18 cellular contexts compared by ENCODE assay signal in genomic region chr2:195967336-195967735, GRCh38.
DNase-seq lines count a peak whose midpoint lies in the region; ATAC-seq, FAIRE-seq and TF ChIP-seq lines count a peak whose summit lies in the region.
"Had no signal": no experiment of that assay in that cellular context is flagged by ENCODE, and none has a peak within 500 bp of the region (broad histone marks: within the 10 kb centered on the region; RNA-seq: fewer than 3 reads in every experiment).

No MANE protein-coding gene starts in this region.

- H4K20me1 ChIP-seq in endothelial cell of umbilical vein (replicated peaks; ENCODE audit: control insufficient read depth, extremely low read depth, insufficient read depth, low read length) (no peaks in the 10 kb centered on the region), PC-9 (ENCODE audit: insufficient read depth) (no peaks in the 10 kb centered on the region)
- H4K20me1 ChIP-seq: BLaER1 treated with 17β-estradiol and CSF1 and Interleukin-3, amounts not matched to agents 10 nM and 100 nM had no signal

- H3K9me1 ChIP-seq in endothelial cell of umbilical vein (replicated peaks; ENCODE audit: control insufficient read depth, extremely low read depth, insufficient read depth, low read length), result no peaks in the 10 kb centered on the region

- FAIRE-seq in endothelial cell of umbilical vein (lab: Jason Lieb, UNC), result no peak

- ATAC-seq in RWPE2 (ENCODE audit: low read depth), result peak; percentile 69
- ATAC-seq: CD8-positive, alpha-beta T cell had no signal

- CTCF ChIA-PET in endothelial cell of umbilical vein (lab: Charles Lee), result interaction anchor here (1.6 kb wide), 1 partner anchor 13 kb away, joined by 7 read pairs; no protein-coding TSS in a partner anchor
- CTCF ChIA-PET in PC-9 (lab: Charles Lee), result no interaction called here

- H3K27ac ChIP-seq in RWPE2 (ENCODE audit: poor library complexity, severe bottlenecking) (peak overlapping the region; percentile 18), endothelial cell of umbilical vein (ENCODE audit: insufficient read depth, low read depth, low read length) (no peak overlapping the region), PC-9 (no peak overlapping the region)
- H3K27ac ChIP-seq: BLaER1 treated with 17β-estradiol and CSF1 and Interleukin-3, amounts not matched to agents 10 nM and 100 nM; SJCRH30 had no signal

- dilution Hi-C loops in endothelial cell of umbilical vein (cut with MboI; ENCODE audit: extremely low pct_ligation_motif_present, low sequenced_read_pairs), result no loop called here

- H3K79me2 ChIP-seq in endothelial cell of umbilical vein (ENCODE audit: control insufficient read depth, insufficient read depth, low read length) (no peaks in the 10 kb centered on the region), PC-9 (ENCODE audit: low read depth) (no peaks in the 10 kb centered on the region)

- no TSS peak for BruUV-seq in endothelial cell of umbilical vein (replicated peaks; lab: Mats Ljungman, UMichigan)
- BruUV-seq in PC-9 (replicated peaks; lab: Mats Ljungman, UMichigan), result no TSS peak

- no peak overlapping the region for H3K4me2 ChIP-seq in endothelial cell of umbilical vein (ENCODE audit: insufficient read depth, low read length)
- H3K4me2 ChIP-seq in PC-9, result no peak overlapping the region
- H3K4me2 ChIP-seq: BLaER1 treated with 17β-estradiol and CSF1 and Interleukin-3, amounts not matched to agents 10 nM and 100 nM had no signal

- peaks cover 11% of the 10 kb centered on the region for H3K4me1 ChIP-seq in RWPE2 (ENCODE audit: insufficient read depth, poor library complexity, severe bottlenecking)
- no peaks in the 10 kb centered on the region for H3K4me1 ChIP-seq in endothelial cell of umbilical vein (ENCODE audit: control insufficient read depth, extremely low read depth, insufficient read depth, low read length)
- no peaks in the 10 kb centered on the region for H3K4me1 ChIP-seq in PC-9 (replicated peaks; ENCODE audit: insufficient read depth)
- H3K4me1 ChIP-seq: SJCRH30 had no signal

- no peaks in the 10 kb centered on the region for H3K9me2 ChIP-seq in PC-9 (ENCODE audit: insufficient read depth)

- no peaks in the 10 kb centered on the region for H3K27me3 ChIP-seq in RWPE2 (ENCODE audit: insufficient read depth, poor library complexity, severe bottlenecking)
- H3K27me3 ChIP-seq in endothelial cell of umbilical vein (ENCODE audit: control insufficient read depth in 2 of 2, insufficient read depth in 2 of 2, low read length in 2 of 2), result no peaks in the 10 kb centered on the region
- H3K27me3 ChIP-seq in PC-9 (ENCODE audit: insufficient read depth, low read depth), result no peaks in the 10 kb centered on the region
- H3K27me3 ChIP-seq: BLaER1 treated with 17β-estradiol and CSF1 and Interleukin-3, amounts not matched to agents 10 nM and 100 nM had no signal

- intact Hi-C loops in endothelial cell of umbilical vein (cut with micrococcal nuclease), result no loop called here
- intact Hi-C loops in PC-9 (cut with micrococcal nuclease; ENCODE audit: unreplicated experiment), result no loop called here

- H3F3A ChIP-seq in PC-9 (ENCODE audit: insufficient read depth, low read depth), result no peaks in the 10 kb centered on the region

- TF ChIP-seq POLR2A in endothelial cell of umbilical vein (IDR thresholded peaks at IDR 0.05; ENCODE audit: low read depth, low read length), result no peak

- H3K4me3 ChIP-seq in RWPE2 (ENCODE audit: severe bottlenecking) (no peak overlapping the region), endothelial cell of umbilical vein (replicated peaks in 1 of 3; ENCODE audit: insufficient read depth in 1 of 3, low read depth in 1 of 3, low read length in 3 of 3) (no peak overlapping the region), PC-9 (no peak overlapping the region)
- H3K4me3 ChIP-seq: BLaER1 treated with 17β-estradiol and CSF1 and Interleukin-3, amounts not matched to agents 10 nM and 100 nM; SJCRH30 had no signal

- in situ Hi-C loops in GM13977 (cut with MboI; ENCODE audit: low pct_unique_long_range_greater_than_20kb, low sequenced_read_pairs, unreplicated experiment), result no loop called here

- H3K9me3 ChIP-seq in RWPE2 (ENCODE audit: severe bottlenecking) (no peaks in the 10 kb centered on the region), endothelial cell of umbilical vein (replicated peaks; ENCODE audit: control insufficient read depth, insufficient read depth, low read length) (no peaks in the 10 kb centered on the region), PC-9 (ENCODE audit: insufficient read depth, low read depth) (no peaks in the 10 kb centered on the region)
- H3K9me3 ChIP-seq: SJCRH30 had no signal

- TF ChIP-seq CTCF in RWPE2 (IDR thresholded peaks at IDR 0.05; ENCODE audit: poor library complexity, severe bottlenecking) (no peak), endothelial cell of umbilical vein (IDR thresholded peaks at IDR 0.05; ENCODE audit: extremely low read depth in 1 of 2, insufficient read depth in 1 of 2, low read depth in 1 of 2, low read length in 2 of 2) (no peak), GM13977 (IDR thresholded peaks at IDR 0.05; ENCODE audit: extremely low read depth, insufficient read depth, missing control alignments) (no peak), PC-9 (conservative IDR thresholded peaks at IDR 0.05) (no peak)

- H2AFZ ChIP-seq in endothelial cell of umbilical vein (ENCODE audit: low read depth, low read length), result no peak overlapping the region
- H2AFZ ChIP-seq in PC-9, result no peak overlapping the region

- POLR2A ChIA-PET in endothelial cell of umbilical vein (lab: Charles Lee) (no interaction called here), PC-9 (lab: Charles Lee; ENCODE audit: unreplicated experiment) (no interaction called here)

- DNase-seq in EL, result peak; percentile 5
- DNase-seq in RWPE2 (ENCODE audit: low spot score), result no peak
- DNase-seq in endothelial cell of umbilical vein (ENCODE audit: low read depth, low spot score), result peak; percentile 72
- peak; percentile 51 for DNase-seq in iris pigment epithelial cell (ENCODE audit: low read depth)
- no peak for DNase-seq in GM13977 (ENCODE audit: low spot score)
- DNase-seq in RPMI8226, result no peak
- no peak for DNase-seq in PC-9
- no peak for DNase-seq in SIG-M5 (lab: John Stamatoyannopoulos, UW)
- DNase-seq: Calu3; CD8-positive, alpha-beta T cell; H7; NCI-H1092 treated with DMSO at 0.1 percent for 48 hours; NCI-H2081; NCI-H2171 treated with DMSO at 0.1 percent for 48 hours; NCI-H446 treated with DMSO at 0.1 percent for 48 hours; OCI-M1; SJCRH30 had no signal

- H3K9ac ChIP-seq in endothelial cell of umbilical vein (replicated peaks; ENCODE audit: extremely low read depth, insufficient read depth, low read length), result no peak overlapping the region
- H3K9ac ChIP-seq: BLaER1 treated with 17β-estradiol and CSF1 and Interleukin-3, amounts not matched to agents 10 nM and 100 nM had no signal

- H3K36me3 ChIP-seq in RWPE2 (ENCODE audit: low read depth), result no peaks in the 10 kb centered on the region; the same call in 1 of the 2 replicates
- no peaks in the 10 kb centered on the region for H3K36me3 ChIP-seq in endothelial cell of umbilical vein (ENCODE audit: control insufficient read depth in 2 of 2, extremely low read depth in 1 of 2, insufficient read depth in 2 of 2, low read length in 2 of 2)
- H3K36me3 ChIP-seq in PC-9 (ENCODE audit: low read depth), result no peaks in the 10 kb centered on the region
- H3K36me3 ChIP-seq: BLaER1 treated with 17β-estradiol and CSF1 and Interleukin-3, amounts not matched to agents 10 nM and 100 nM; SJCRH30 had no signal

TF ChIP-seq in endothelial cell of umbilical vein, 7 proteins besides CTCF, POLR2A, EP300 and RAD21:
- TF ChIP-seq FOS (IDR thresholded peaks at IDR 0.05; ENCODE audit: borderline replicate concordance, insufficient read depth, low read length) (no peak), EZH2 (IDR thresholded peaks at IDR 0.05; ENCODE audit: borderline replicate concordance, low read depth, low read length, severe bottlenecking) (no peak), MYC (IDR thresholded peaks at IDR 0.05; ENCODE audit: low read depth, low read length) (no peak), POLR2AphosphoS5 (IDR thresholded peaks at IDR 0.05; ENCODE audit: insufficient read depth, low read depth, low read length) (no peak), JUN (IDR thresholded peaks at IDR 0.05; ENCODE audit: borderline replicate concordance, insufficient read depth, insufficient read length, low read depth) (no peak), MAX (IDR thresholded peaks at IDR 0.05; ENCODE audit: insufficient read depth, insufficient read length) (no peak)

Comparison
In these comparisons a context has a peak if more than half of its experiments do, and no peak if none do; other contexts are left out.
1. DNase-seq: peak in EL (single experiment), endothelial cell of umbilical vein (single experiment) and iris pigment epithelial cell (single experiment); none in RWPE2 (single experiment), GM13977 (single experiment), RPMI8226 (single experiment), PC-9 (0 of 2) and SIG-M5 (single experiment).